ENCODE assay signal across 23 cellular contexts in the genomic region with DNA sequence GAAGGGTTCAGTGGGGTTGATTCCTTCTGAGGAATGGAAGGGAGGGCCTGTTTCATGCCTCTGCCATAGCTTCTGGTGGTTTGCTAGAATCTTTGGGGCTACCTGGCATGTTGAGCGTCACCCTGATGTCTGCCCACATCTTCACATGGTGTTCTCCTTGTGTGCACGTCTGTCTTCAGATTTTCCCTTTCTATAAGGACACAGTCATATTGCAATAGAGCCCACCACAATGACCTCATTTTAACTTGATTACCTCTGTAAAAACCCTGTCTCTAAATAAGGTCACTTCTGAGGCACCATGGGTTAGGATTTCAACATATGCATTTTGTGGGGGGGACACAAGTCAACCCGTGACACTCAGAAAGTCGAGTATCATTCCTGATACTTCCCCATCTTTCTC.
DNase-seq lines count a peak whose midpoint lies in the region; ATAC-seq and TF ChIP-seq lines count a peak whose summit lies in the region.
"Had no signal": no experiment of that assay in that cellular context is flagged by ENCODE, and none has a peak within 500 bp of the region (broad histone marks: within the 10 kb centered on the region; RNA-seq: fewer than 3 reads in every experiment).

No MANE protein-coding gene starts in this region.

- no peaks in the 10 kb centered on the region for H3K27me3 ChIP-seq in RWPE2 (ENCODE audit: insufficient read depth, poor library complexity, severe bottlenecking)

- no peak for DNase-seq in RWPE2 (ENCODE audit: low spot score)
- no peak for DNase-seq in epithelial cell of prostate (ENCODE audit: low read depth, low spot score)
- DNase-seq in stimulated activated naive CD8-positive, alpha-beta T cell treated with anti-CD3 and anti-CD28 coated beads, Interleukin-15, Interleukin-2, amounts not matched to agents 100 U/mL and 50 U/mL, for 24 hours = no peak
- no peak for DNase-seq in C1 segment of cervical spinal cord (lab: John Stamatoyannopoulos, UW)
- DNase-seq in HK-2 (ENCODE audit: unreplicated experiment) = no peak
- DNase-seq in stimulated activated CD4-positive, alpha-beta T cell treated with anti-CD3 and anti-CD28 coated beads, Interleukin-15, amount 100 ng/mL, for 24 hours = no peak
- DNase-seq: Caco-2; CD4-positive, alpha-beta memory T cell; DMS 273 treated with DMSO at 0.1 percent for 48 hours; DMS79 treated with DMSO at 0.1 percent for 48 hours; KG1; NCI-H1417; NCI-H1694 treated with DMSO at 0.1 percent for 48 hours; NCI-H2081 treated with DMSO at 0.1 percent for 48 hours; NCI-H446; NCI-H526; PC-3; RPMI8226; SIG-M5 had no signal

- no peak for ATAC-seq in RWPE2 (ENCODE audit: low read depth)
- ATAC-seq in stimulated activated naive CD8-positive, alpha-beta T cell treated with anti-CD3 and anti-CD28 coated beads, Interleukin-15, Interleukin-2, amounts not matched to agents 100 U/mL and 50 U/mL, for 24 hours = peak; percentile 55
- ATAC-seq: PC-3, SK-N-SH treated with all-trans-retinoic acid at 6 μM for 48 hours had no signal

- H3K36me3 ChIP-seq in RWPE2 (ENCODE audit: low read depth) = no peaks in the 10 kb centered on the region
- H3K36me3 ChIP-seq: HAP-1 had no signal

- H3K4me3 ChIP-seq in RWPE2 (ENCODE audit: severe bottlenecking) = no peak overlapping the region
- H3K4me3 ChIP-seq: GM23248, HAP-1 had no signal

- no peaks in the 10 kb centered on the region for H3K9me3 ChIP-seq in RWPE2 (ENCODE audit: severe bottlenecking)
- H3K9me3 ChIP-seq: Caco-2, HAP-1 had no signal

- H3K27ac ChIP-seq in C4-2B (peak overlapping the region; percentile 29; the same call in 1 of the 2 replicates), RWPE2 (ENCODE audit: poor library complexity, severe bottlenecking) (peak overlapping the region; percentile 55), epithelial cell of prostate (peak overlapping the region; percentile 68)
- H3K27ac ChIP-seq: GM23248 had no signal

- TF ChIP-seq CTCF in C4-2B (conservative IDR thresholded peaks at IDR 0.05) = no peak
- no peak for TF ChIP-seq CTCF in RWPE2 (IDR thresholded peaks at IDR 0.05; ENCODE audit: poor library complexity, severe bottlenecking)

- peaks cover 9% of the 10 kb centered on the region for H3K4me1 ChIP-seq in RWPE2 (ENCODE audit: insufficient read depth, poor library complexity, severe bottlenecking)
- H3K4me1 ChIP-seq: Caco-2, HAP-1 had no signal
